In the genomic region with DNA sequence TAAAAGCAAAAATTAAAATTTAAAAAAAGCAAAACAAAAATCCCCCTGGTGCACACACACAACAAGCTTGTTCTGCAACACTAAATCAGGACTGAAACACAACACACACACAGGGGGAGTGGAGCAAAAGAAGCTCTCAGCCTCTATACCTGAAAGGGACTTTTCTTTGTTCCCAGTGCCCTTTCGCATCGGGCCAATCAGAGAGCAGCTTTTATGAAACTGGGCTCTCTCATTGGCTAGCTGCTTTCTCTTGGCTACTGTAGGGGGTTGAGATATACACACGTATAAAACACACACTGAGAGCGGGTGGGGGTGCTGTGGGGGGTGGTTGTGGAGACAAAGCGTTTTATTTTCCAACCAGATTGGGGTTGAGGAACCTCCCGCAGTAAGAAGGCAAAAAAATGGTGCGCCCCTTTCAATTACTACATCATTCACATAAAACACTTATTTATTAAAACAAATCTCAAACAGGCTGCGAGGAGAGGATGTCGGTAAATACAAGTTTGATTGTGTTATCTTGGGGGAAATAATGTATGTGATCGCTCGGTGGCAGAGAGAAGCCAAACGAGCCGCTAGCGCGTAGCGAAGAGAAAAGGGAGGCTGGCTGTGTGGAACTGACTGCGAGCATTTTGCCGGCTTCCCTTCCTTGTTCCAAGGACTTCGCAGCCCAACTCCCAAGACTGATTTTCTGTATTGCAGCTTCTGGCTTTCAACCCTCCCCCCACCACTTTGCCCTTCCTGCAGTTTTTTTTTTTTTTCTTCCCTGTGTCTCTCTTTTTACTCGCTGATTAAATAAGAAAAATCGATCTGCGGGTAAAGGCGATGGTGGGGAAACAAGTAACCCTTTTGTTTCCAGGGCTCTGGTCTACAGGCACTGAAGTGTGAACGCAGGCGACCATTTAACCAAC, we compare ENCODE assay signal across 8 cellular contexts. TPM values are rescaled to one million over a fixed set of nuclear protein-coding genes. Genes with fewer than 3 reads are reported as not detected.
DNase-seq lines count a peak whose midpoint lies in the region; ATAC-seq and TF ChIP-seq lines count a peak whose summit lies in the region.

No MANE protein-coding gene starts in this region.

- no peaks in the 10 kb centered on the region for H3K9me3 Mint-ChIP-seq in mesothelial cell of epicardium
- H3K9me3 Mint-ChIP-seq in type B pancreatic cell = no peaks in the 10 kb centered on the region

- TF ChIP-seq POLR2A in GM18505 (IDR thresholded peaks at IDR 0.05; ENCODE audit: borderline replicate concordance, extremely low read depth, insufficient read depth, insufficient read length) = peak; percentile 63

- H3K36me3 Mint-ChIP-seq in T-helper 17 cell (ENCODE audit: low read depth) = no peaks in the 10 kb centered on the region
- no peaks in the 10 kb centered on the region for H3K36me3 Mint-ChIP-seq in mesothelial cell of epicardium
- H3K36me3 Mint-ChIP-seq in type B pancreatic cell = peaks cover 3% of the 10 kb centered on the region

- peak; percentile 76 for ATAC-seq in GM18505 (IDR thresholded peaks at IDR 0.05; ENCODE audit: unreplicated experiment)
- ATAC-seq in HG02840 (IDR thresholded peaks at IDR 0.05; ENCODE audit: low FRiP score, unreplicated experiment) = peak; percentile 88
- peak; percentile 70 for ATAC-seq in T-helper 17 cell
- ATAC-seq in esophagus mucosa = peak; percentile 83

- TF ChIP-seq CTCF in AG04449 (IDR thresholded peaks at IDR 0.05; ENCODE audit: insufficient read depth, low read length, missing control alignments) (no peak), mesothelial cell of epicardium (IDR thresholded peaks at IDR 0.05; ENCODE audit: unreplicated experiment) (no peak), type B pancreatic cell (conservative IDR thresholded peaks at IDR 0.05) (no peak)

- CTCF ChIA-PET in AG04449 (lab: Yijun Ruan, JAX) = no interaction called here

- no peak overlapping the region for H3K27ac Mint-ChIP-seq in T-helper 17 cell
- no peak overlapping the region for H3K27ac Mint-ChIP-seq in mesothelial cell of epicardium
- no peak overlapping the region for H3K27ac Mint-ChIP-seq in type B pancreatic cell

- H3K4me3 ChIP-seq in AG04449 (ENCODE audit: low read depth, low read length) = peak overlapping the region; percentile 56

- DNase-seq in AG04449 (ENCODE audit: low read depth, low spot score) = no peak
- DNase-seq in NCI-H1417 treated with DMSO at 0.1 percent for 48 hours (lab: John Stamatoyannopoulos, UW) = peak; percentile 47
- DNase-seq in T-helper 17 cell = no peak
- peak; percentile 52 to 65 for DNase-seq in mesothelial cell of epicardium (ENCODE audit: low spot score in 2 of 2, unreplicated experiment in 2 of 2)
- DNase-seq in type B pancreatic cell (ENCODE audit: extremely low spot score, unreplicated experiment) = peak; percentile 77

- H3K9me3 ChIP-seq in T-helper 17 cell (ENCODE audit: control insufficient read depth, low read length, poor library complexity, severe bottlenecking) = no peaks in the 10 kb centered on the region

- POLR2A ChIA-PET in AG04449 (lab: Yijun Ruan, JAX) = no interaction called here

- H3K4me1 Mint-ChIP-seq in T-helper 17 cell (peaks cover 8% of the 10 kb centered on the region), mesothelial cell of epicardium (peaks cover 14% of the 10 kb centered on the region), type B pancreatic cell (ENCODE audit: unreplicated experiment) (peaks cover 13% of the 10 kb centered on the region)

- H3K27me3 Mint-ChIP-seq in T-helper 17 cell (peaks cover 12% of the 10 kb centered on the region), mesothelial cell of epicardium (ENCODE audit: low read depth) (no peaks in the 10 kb centered on the region), type B pancreatic cell (no peaks in the 10 kb centered on the region)

- H3K4me3 Mint-ChIP-seq in T-helper 17 cell = peak overlapping the region; percentile 47
- H3K4me3 Mint-ChIP-seq in mesothelial cell of epicardium = no peak overlapping the region
- no peak overlapping the region for H3K4me3 Mint-ChIP-seq in type B pancreatic cell

RNA-seq across cellular contexts. Expression of a gene that starts 2.5 kb away (rescaled TPM):
- total RNA-seq in T-helper 17 cell (under 1 TPM; 0.16 to 0.42 TPM), esophagus mucosa (6.7 TPM), mesothelial cell of epicardium (31.8 to 35.0 TPM (median 34.3 TPM) in 3 replicates), type B pancreatic cell (ENCODE audit: low replicate concordance) (37.4 and 63.0 TPM in 2 replicates)

Comparison
In these comparisons a context has a peak if more than half of its experiments do, and no peak if none do; other contexts are left out.
1. DNase-seq: peak in NCI-H1417 treated with DMSO at 0.1 percent for 48 hours (single experiment), mesothelial cell of epicardium (2 of 2) and type B pancreatic cell (single experiment); none in AG04449 (single experiment) and T-helper 17 cell (0 of 3).
2. Peak in every context shown above with its lines, with median percentiles within 50 percentile points of each other: ATAC-seq.